Comparison of ENCODE assay signal across 13 cellular contexts in the genomic region with DNA sequence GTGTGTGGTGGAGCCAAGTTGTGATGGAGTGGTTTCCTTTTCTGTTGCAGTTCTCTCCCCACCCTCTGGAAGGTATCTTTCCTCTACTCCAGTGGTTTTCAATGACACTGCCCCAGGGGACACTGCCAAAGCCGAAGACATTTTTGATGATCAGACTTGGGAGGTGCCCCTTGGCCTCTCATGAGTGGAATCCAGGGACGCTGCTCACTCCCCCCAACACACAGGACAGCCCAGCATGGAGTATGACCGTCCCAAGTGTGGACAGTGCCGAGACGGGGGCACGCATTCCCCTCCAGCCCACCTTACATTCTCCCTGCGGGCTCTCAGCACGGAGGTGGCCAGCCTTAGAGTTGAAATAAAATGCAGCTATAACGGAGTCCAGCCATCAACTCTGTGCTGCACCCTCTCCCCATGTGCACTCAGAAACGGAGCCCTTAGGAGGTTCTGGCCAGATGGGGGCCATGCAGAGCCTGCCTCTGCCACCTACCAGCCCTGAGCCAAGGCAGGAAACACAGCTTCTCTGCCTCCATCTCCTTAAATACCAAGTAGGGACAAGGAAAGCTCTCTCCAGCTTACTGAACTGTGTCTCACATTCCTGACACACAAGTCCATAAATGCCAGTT.
A peak's percentile ranks its signal among the peaks of the same experiment; 100 is the strongest.
DNase-seq lines count a peak whose midpoint lies in the region; ATAC-seq and TF ChIP-seq lines count a peak whose summit lies in the region.
"Had no signal": no experiment of that assay in that cellular context is flagged by ENCODE, and none has a peak within 500 bp of the region (broad histone marks: within the 10 kb centered on the region; RNA-seq: fewer than 3 reads in every experiment).

No MANE protein-coding gene starts in this region.

- no peaks in the 10 kb centered on the region for H3K36me3 ChIP-seq in stomach smooth muscle (ENCODE audit: control insufficient read depth in 2 of 2, insufficient read depth in 2 of 2, low read length in 2 of 2)

- H3K9me3 Mint-ChIP-seq in activated naive CD4-positive, alpha-beta T cell treated with anti-CD3 and anti-CD28 coated beads, Interleukin-2, amount 50 U/mL, for 24 hours, result no peaks in the 10 kb centered on the region
- H3K9me3 Mint-ChIP-seq in activated naive CD4-positive, alpha-beta T cell treated with anti-CD3 and anti-CD28 coated beads, Interleukin-2, amount 50 U/mL, for 72 hours, result no peaks in the 10 kb centered on the region
- H3K9me3 Mint-ChIP-seq in WTC11, result no peaks in the 10 kb centered on the region
- H3K9me3 Mint-ChIP-seq: neural crest cell had no signal

- no peaks in the 10 kb centered on the region for H3K36me3 Mint-ChIP-seq in activated naive CD4-positive, alpha-beta T cell treated with anti-CD3 and anti-CD28 coated beads, Interleukin-2, amount 50 U/mL, for 24 hours
- no peaks in the 10 kb centered on the region for H3K36me3 Mint-ChIP-seq in activated naive CD4-positive, alpha-beta T cell treated with anti-CD3 and anti-CD28 coated beads, Interleukin-2, amount 50 U/mL, for 72 hours
- H3K36me3 Mint-ChIP-seq in WTC11, result no peaks in the 10 kb centered on the region

- H3K9me3 ChIP-seq in stomach smooth muscle (ENCODE audit: control insufficient read depth in 2 of 2, low read length in 2 of 2), result no peaks in the 10 kb centered on the region

- peaks cover 58% of the 10 kb centered on the region for H3K4me1 ChIP-seq in stomach smooth muscle (ENCODE audit: control insufficient read depth, insufficient read depth, low read length)

- intact Hi-C loops in left colon (cut with DNase I, micrococcal nuclease), result no loop called here

- POLR2A ChIA-PET in WTC11 (lab: Charles Lee), result no interaction called here

- TF ChIP-seq CTCF in WTC11 (IDR thresholded peaks at IDR 0.05), result no peak

- ATAC-seq in activated naive CD4-positive, alpha-beta T cell treated with anti-CD3 and anti-CD28 coated beads, Interleukin-2, amount 50 U/mL, for 72 hours, result no peak
- peak; percentile 61; the same call in 1 of the 2 replicates for ATAC-seq in WTC11
- ATAC-seq in left colon, result no peak

- H3K9ac ChIP-seq in stomach smooth muscle (ENCODE audit: low read length in 2 of 2), result peak overlapping the region; percentile 60 to 62

- no peak for DNase-seq in activated naive CD4-positive, alpha-beta T cell treated with anti-CD3 and anti-CD28 coated beads, Interleukin-2, amount 50 U/mL, for 72 hours (ENCODE audit: low spot score in 2 of 2)
- no peak for DNase-seq in WTC11 (ENCODE audit: low spot score)
- DNase-seq in islet precursor cell, result peak; percentile 36
- DNase-seq in AG08396 (ENCODE audit: low spot score), result no peak
- DNase-seq in left colon, result no peak
- DNase-seq in hypothalamus (lab: John Stamatoyannopoulos, UW), result no peak
- DNase-seq: amygdala, cortex of kidney, foreskin fibroblast, NCI-H2029 had no signal

- peaks cover 2% of the 10 kb centered on the region for H3K27me3 Mint-ChIP-seq in activated naive CD4-positive, alpha-beta T cell treated with anti-CD3 and anti-CD28 coated beads, Interleukin-2, amount 50 U/mL, for 24 hours
- no peaks in the 10 kb centered on the region for H3K27me3 Mint-ChIP-seq in WTC11 (ENCODE audit: low read depth)

- peak overlapping the region; percentile 43 for H3K27ac Mint-ChIP-seq in activated naive CD4-positive, alpha-beta T cell treated with anti-CD3 and anti-CD28 coated beads, Interleukin-2, amount 50 U/mL, for 24 hours
- H3K27ac Mint-ChIP-seq in activated naive CD4-positive, alpha-beta T cell treated with anti-CD3 and anti-CD28 coated beads, Interleukin-2, amount 50 U/mL, for 72 hours, result no peak overlapping the region
- H3K27ac Mint-ChIP-seq in WTC11, result no peak overlapping the region

- peak overlapping the region; percentile 8 to 38 for H3K4me3 ChIP-seq in stomach smooth muscle (ENCODE audit: low read length in 2 of 2)

- H3K4me3 Mint-ChIP-seq in activated naive CD4-positive, alpha-beta T cell treated with anti-CD3 and anti-CD28 coated beads, Interleukin-2, amount 50 U/mL, for 24 hours, result no peak overlapping the region
- no peak overlapping the region for H3K4me3 Mint-ChIP-seq in WTC11
- H3K4me3 Mint-ChIP-seq: neural crest cell had no signal

- no peaks in the 10 kb centered on the region for H3K27me3 ChIP-seq in stomach smooth muscle (ENCODE audit: control insufficient read depth in 1 of 2, insufficient read depth in 2 of 2, low read length in 2 of 2)

- CTCF ChIA-PET in WTC11 (lab: Charles Lee), result interaction anchor here (0.7 to 1.0 kb wide), 3 partner anchors 151 to 155 kb away, joined by 3 read pairs; no protein-coding TSS in a partner anchor

- H3K4me1 Mint-ChIP-seq in activated naive CD4-positive, alpha-beta T cell treated with anti-CD3 and anti-CD28 coated beads, Interleukin-2, amount 50 U/mL, for 24 hours, result peaks cover 14% of the 10 kb centered on the region
- peaks cover 3% of the 10 kb centered on the region; the same call in 1 of the 2 replicates for H3K4me1 Mint-ChIP-seq in WTC11

- H3K27ac ChIP-seq in stomach smooth muscle (ENCODE audit: low read length), result peak overlapping the region; percentile 91

TF ChIP-seq in WTC11, 78 proteins besides CTCF, POLR2A, EP300 and RAD21:
- TF ChIP-seq, protein P1, sequence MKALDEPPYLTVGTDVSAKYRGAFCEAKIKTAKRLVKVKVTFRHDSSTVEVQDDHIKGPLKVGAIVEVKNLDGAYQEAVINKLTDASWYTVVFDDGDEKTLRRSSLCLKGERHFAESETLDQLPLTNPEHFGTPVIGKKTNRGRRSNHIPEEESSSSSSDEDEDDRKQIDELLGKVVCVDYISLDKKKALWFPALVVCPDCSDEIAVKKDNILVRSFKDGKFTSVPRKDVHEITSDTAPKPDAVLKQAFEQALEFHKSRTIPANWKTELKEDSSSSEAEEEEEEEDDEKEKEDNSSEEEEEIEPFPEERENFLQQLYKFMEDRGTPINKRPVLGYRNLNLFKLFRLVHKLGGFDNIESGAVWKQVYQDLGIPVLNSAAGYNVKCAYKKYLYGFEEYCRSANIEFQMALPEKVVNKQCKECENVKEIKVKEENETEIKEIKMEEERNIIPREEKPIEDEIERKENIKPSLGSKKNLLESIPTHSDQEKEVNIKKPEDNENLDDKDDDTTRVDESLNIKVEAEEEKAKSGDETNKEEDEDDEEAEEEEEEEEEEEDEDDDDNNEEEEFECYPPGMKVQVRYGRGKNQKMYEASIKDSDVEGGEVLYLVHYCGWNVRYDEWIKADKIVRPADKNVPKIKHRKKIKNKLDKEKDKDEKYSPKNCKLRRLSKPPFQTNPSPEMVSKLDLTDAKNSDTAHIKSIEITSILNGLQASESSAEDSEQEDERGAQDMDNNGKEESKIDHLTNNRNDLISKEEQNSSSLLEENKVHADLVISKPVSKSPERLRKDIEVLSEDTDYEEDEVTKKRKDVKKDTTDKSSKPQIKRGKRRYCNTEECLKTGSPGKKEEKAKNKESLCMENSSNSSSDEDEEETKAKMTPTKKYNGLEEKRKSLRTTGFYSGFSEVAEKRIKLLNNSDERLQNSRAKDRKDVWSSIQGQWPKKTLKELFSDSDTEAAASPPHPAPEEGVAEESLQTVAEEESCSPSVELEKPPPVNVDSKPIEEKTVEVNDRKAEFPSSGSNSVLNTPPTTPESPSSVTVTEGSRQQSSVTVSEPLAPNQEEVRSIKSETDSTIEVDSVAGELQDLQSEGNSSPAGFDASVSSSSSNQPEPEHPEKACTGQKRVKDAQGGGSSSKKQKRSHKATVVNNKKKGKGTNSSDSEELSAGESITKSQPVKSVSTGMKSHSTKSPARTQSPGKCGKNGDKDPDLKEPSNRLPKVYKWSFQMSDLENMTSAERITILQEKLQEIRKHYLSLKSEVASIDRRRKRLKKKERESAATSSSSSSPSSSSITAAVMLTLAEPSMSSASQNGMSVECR (CRISPR knock-in tag; IDR thresholded peaks at IDR 0.05; ENCODE audit: borderline replicate concordance), result no peak
- TF ChIP-seq TCF7 (CRISPR knock-in tag; IDR thresholded peaks at IDR 0.05; ENCODE audit: low read depth), result no peak
- TF ChIP-seq ZNF512 (CRISPR knock-in tag; IDR thresholded peaks at IDR 0.05; ENCODE audit: borderline replicate concordance), result no peak
- no peak for TF ChIP-seq ETV6 (CRISPR knock-in tag; IDR thresholded peaks at IDR 0.05)
- TF ChIP-seq, protein P2, sequence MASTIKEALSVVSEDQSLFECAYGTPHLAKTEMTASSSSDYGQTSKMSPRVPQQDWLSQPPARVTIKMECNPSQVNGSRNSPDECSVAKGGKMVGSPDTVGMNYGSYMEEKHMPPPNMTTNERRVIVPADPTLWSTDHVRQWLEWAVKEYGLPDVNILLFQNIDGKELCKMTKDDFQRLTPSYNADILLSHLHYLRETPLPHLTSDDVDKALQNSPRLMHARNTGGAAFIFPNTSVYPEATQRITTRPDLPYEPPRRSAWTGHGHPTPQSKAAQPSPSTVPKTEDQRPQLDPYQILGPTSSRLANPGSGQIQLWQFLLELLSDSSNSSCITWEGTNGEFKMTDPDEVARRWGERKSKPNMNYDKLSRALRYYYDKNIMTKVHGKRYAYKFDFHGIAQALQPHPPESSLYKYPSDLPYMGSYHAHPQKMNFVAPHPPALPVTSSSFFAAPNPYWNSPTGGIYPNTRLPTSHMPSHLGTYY (CRISPR knock-in tag; IDR thresholded peaks at IDR 0.05), result no peak
- TF ChIP-seq, protein P3, sequence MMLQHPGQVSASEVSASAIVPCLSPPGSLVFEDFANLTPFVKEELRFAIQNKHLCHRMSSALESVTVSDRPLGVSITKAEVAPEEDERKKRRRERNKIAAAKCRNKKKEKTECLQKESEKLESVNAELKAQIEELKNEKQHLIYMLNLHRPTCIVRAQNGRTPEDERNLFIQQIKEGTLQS (CRISPR knock-in tag; conservative IDR thresholded peaks at IDR 0.05), result no peak
- TF ChIP-seq ZBTB21 (CRISPR knock-in tag; IDR thresholded peaks at IDR 0.05; ENCODE audit: borderline replicate concordance), result no peak
- no peak for TF ChIP-seq SOX15 (CRISPR knock-in tag; IDR thresholded peaks at IDR 0.05)
